ENCODE assay signal across 8 cellular contexts in the genomic region with DNA sequence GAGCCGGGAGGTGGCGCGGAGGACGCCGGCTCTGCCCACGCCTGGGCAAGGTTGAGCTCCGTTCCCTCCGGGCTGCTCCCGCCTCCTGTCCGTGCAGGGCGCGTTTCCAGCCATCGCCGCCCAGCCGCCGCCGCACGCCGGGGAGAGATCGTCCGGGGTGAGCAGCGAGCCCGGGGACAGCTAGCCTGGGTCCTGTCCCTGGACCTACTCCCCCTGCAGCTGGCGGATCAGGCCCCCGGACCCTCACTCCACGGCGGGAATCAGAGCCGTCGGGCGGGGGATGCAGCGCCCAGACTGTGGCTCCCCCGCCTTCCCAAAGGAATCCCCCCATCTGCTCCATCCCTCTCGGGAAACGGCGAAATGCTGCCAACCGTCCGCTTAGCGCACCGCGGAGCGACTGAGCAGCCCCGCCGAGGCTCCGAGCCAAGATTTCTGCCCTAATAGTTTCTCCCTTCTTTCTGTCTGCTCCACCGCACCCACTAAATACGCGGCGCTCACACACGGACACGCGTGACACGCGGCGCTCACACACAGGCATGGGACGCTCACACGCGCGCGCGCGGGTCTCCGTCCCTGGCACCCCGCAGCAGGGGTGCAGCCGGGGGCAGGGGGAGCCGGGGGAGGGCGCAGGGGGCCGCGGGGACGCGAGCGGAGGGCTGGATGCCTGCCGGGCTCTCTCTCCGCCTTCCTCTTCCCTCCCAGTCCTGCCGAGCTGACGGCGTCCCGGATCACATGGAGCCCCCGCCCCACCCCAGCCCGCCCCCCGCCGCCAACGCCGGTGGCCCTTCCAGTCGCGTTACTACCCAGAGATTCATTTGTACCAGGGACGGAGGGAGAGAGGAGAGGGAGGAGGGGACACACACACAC. TPM values are rescaled to one million over a fixed set of nuclear protein-coding genes. Genes with fewer than 3 reads are reported as not detected.
DNase-seq lines count a peak whose midpoint lies in the region; ATAC-seq and TF ChIP-seq lines count a peak whose summit lies in the region.

A gene (plus strand): TSS at position 814 of the 867 bp plus-strand sequence. CDS start 19,918 bp downstream, outside the sequence.

- DNase-seq in AG10803 (ENCODE audit: low read depth): peak; percentile 10
- peak; percentile 41 for DNase-seq in LoVo (ENCODE audit: low spot score)
- DNase-seq in adrenal gland: peak; percentile 63 to 84 (median 77)

- 0 to 1% (median 0%) methylated on average over 17 to 85 of the region's 86 CpGs for WGBS in adrenal gland, 4 donors

- TF ChIP-seq POLR2A in adrenal gland (IDR thresholded peaks at IDR 0.05): peak in 1 of 2 donors; percentile 47

- H3K4me3 ChIP-seq in AG10803 (ENCODE audit: low read length) (peak within 1 kb of the TSS; percentile 53), adrenal gland (peak within 1 kb of the TSS in 3 of 4 donors; percentile 3 to 82 (median 66)), iPS-11a (ENCODE audit: low read depth, low read length) (peak within 1 kb of the TSS; percentile 43), skeletal muscle tissue (ENCODE audit: low read length in 3 of 3) (peak within 1 kb of the TSS; percentile 55 to 67 (median 59))

- H3K4me1 ChIP-seq in adrenal gland (replicated peaks in 1 of 2): peaks cover 41 to 46% of the 10 kb centered on the region in 2 donors
- peaks cover 0 to 10% (median 0%) of the 10 kb centered on the region in 3 donors for H3K4me1 ChIP-seq in skeletal muscle tissue (ENCODE audit: control insufficient read depth in 3 of 3, insufficient read depth in 3 of 3, low read length in 3 of 3)

- H3K36me3 ChIP-seq in adrenal gland (replicated peaks in 1 of 2) (no peaks in the 10 kb centered on the region), skeletal muscle tissue (ENCODE audit: control insufficient read depth in 3 of 3, insufficient read depth in 3 of 3, low read length in 3 of 3) (no peaks in the 10 kb centered on the region)

- ATAC-seq in GM19467 (IDR thresholded peaks at IDR 0.05; ENCODE audit: unreplicated experiment) (no peak), GM21737 (IDR thresholded peaks at IDR 0.05; ENCODE audit: unreplicated experiment) (no peak), GM21619 (IDR thresholded peaks at IDR 0.05; ENCODE audit: unreplicated experiment) (no peak)

- H3K27me3 ChIP-seq in adrenal gland: no peaks in the 10 kb centered on the region
- peaks cover 17 to 30% (median 30%) of the 10 kb centered on the region in 3 donors for H3K27me3 ChIP-seq in skeletal muscle tissue (ENCODE audit: control insufficient read depth in 3 of 3, insufficient read depth in 3 of 3, low read length in 3 of 3)

- intact Hi-C loops in adrenal gland (cut with DNase I): loop anchor here in 1 of 2 donors (2.0 kb wide), 1 partner anchor 64 kb away; no protein-coding TSS in a partner anchor

- H3K9me3 ChIP-seq in adrenal gland (replicated peaks in 1 of 3) (no peaks in the 10 kb centered on the region), skeletal muscle tissue (ENCODE audit: control insufficient read depth in 3 of 3, low read length in 3 of 3) (no peaks in the 10 kb centered on the region)

- peak within 1 kb of the TSS; percentile 37 to 92 (median 71) for H3K27ac ChIP-seq in adrenal gland
- peak within 1 kb of the TSS; percentile 7 for H3K27ac ChIP-seq in skeletal muscle tissue (ENCODE audit: low read depth, low read length)

- TF ChIP-seq CTCF in AG10803 (conservative IDR thresholded peaks at IDR 0.05; ENCODE audit: low read length) (no peak), adrenal gland (IDR thresholded peaks at IDR 0.05) (no peak)

- peak within 1 kb of the TSS in 2 of 3 donors; percentile 6 to 33 for H3K9ac ChIP-seq in skeletal muscle tissue (ENCODE audit: low read depth in 1 of 3, low read length in 3 of 3)

RNA-seq across cellular contexts. Expression of the gene that starts here (rescaled TPM):
- total RNA-seq in adrenal gland (100 to 1,000 TPM in 5 of 8 donors, 10 to 100 TPM in 3; 57.7 to 299 (median 119) TPM), skeletal muscle tissue (0.52 TPM)
- 10 to 100 TPM; 37.1 to 53.8 (median 44.5) TPM for polyA plus RNA-seq in adrenal gland

Comparison
In these comparisons a context has a peak if more than half of its experiments do, and no peak if none do; other contexts are left out.
1. RNA of the gene that starts here (total RNA-seq): 57.7 to 299 TPM in adrenal gland; 0.52 TPM in skeletal muscle tissue (single experiment); every median in the first group is over 10 times any median in the second.
2. DNase-seq: peak in every context shown above with its lines; median percentile 77 in adrenal gland; 41 in LoVo; 10 in AG10803.
3. Peak in every context shown above with its lines, with median percentiles within 50 percentile points of each other: H3K4me3 ChIP-seq.